ENCODE assay signal across 8 cellular contexts in the genomic region with DNA sequence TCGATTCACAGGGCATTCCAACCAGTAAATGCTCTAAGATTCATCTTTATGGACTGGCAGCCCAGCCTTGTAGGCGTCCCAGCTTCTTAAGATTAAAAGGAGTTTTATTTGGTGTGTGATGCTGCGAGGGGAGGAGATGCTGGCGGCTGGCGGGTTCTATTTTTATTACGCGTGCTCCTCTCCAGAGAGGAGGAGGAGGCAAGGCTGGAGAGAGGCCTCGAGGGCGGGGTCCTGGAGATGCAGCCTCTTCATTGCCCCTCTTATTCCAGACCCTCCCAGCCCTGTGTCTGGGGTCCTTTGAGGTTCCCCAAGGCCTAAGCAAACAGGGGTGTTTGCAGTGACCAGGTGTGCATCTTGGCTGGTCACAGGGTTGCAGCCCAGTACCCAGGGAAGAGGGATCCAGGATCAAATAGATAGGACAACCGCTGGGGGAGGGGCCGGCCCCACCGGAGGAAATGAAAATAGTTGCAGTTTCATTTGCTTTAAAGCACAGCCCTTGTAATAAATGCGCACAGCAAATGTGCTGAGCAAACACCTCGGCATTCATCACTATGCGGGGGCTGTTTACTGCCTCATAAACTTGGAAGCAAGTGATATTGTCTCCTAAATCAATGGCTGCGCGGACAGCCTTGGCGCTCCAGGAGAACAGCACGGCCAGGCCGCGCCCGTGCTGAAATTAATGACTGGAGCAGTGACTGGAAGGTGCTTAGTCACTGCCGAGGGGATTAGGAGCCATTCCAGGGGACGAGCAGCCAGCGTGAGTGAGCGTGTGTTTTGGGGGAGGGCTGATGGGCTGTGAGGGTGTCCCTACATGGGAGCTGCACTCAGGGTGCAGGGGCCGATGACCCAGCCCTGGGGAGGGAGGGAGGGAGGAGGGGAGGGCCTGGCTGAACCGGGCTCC.
DNase-seq lines count a peak whose midpoint lies in the region; ATAC-seq and TF ChIP-seq lines count a peak whose summit lies in the region.

No MANE protein-coding gene starts in this region.

- H3K4me1 Mint-ChIP-seq in nephron, result peaks cover 53% of the 10 kb centered on the region

- H3K4me3 ChIP-seq in coronary artery, result peak overlapping the region; percentile 48

- peak; percentile 54 for DNase-seq in ELF-1 (ENCODE audit: low read depth, low spot score)
- DNase-seq in NCI-H446 treated with DMSO at 0.1 percent for 48 hours (lab: John Stamatoyannopoulos, UW), result peak; percentile 8
- peak; percentile 89 for DNase-seq in coronary artery (ENCODE audit: low spot score)
- no peak for DNase-seq in activated CD4-positive, alpha-beta T cell treated with anti-CD3 and anti-CD28 coated beads, Interleukin-2, amount 50 U/mL, for 4 hours

- H3K4me3 Mint-ChIP-seq in nephron, result peak overlapping the region; percentile 53 to 58 (median 54)

- peaks cover 56% of the 10 kb centered on the region for H3K27me3 Mint-ChIP-seq in nephron (ENCODE audit: low read depth)

- no peaks in the 10 kb centered on the region for H3K36me3 Mint-ChIP-seq in nephron (ENCODE audit: low read depth)

- peak overlapping the region in 2 of 3 experiments; percentile 56 to 77 for H3K27ac Mint-ChIP-seq in nephron

- TF ChIP-seq CTCF in coronary artery (IDR thresholded peaks at IDR 0.05) (no peak), nephron (IDR thresholded peaks at IDR 0.05; ENCODE audit: unreplicated experiment in 3 of 3) (no peak)

- H3K27ac ChIP-seq in coronary artery, result peak overlapping the region; percentile 87 to 93

- peaks cover 6% of the 10 kb centered on the region for H3K9me3 Mint-ChIP-seq in nephron

- ATAC-seq in GM19467 (IDR thresholded peaks at IDR 0.05; ENCODE audit: unreplicated experiment), result no peak
- ATAC-seq in HG03139 (IDR thresholded peaks at IDR 0.05; ENCODE audit: unreplicated experiment), result no peak
- ATAC-seq in GM21619 (IDR thresholded peaks at IDR 0.05; ENCODE audit: unreplicated experiment), result no peak

Comparison
In these comparisons a context has a peak if more than half of its experiments do, and no peak if none do; other contexts are left out.
1. DNase-seq: peak in ELF-1 (single experiment), NCI-H446 treated with DMSO at 0.1 percent for 48 hours (single experiment) and coronary artery (single experiment); none in activated CD4-positive, alpha-beta T cell treated with anti-CD3 and anti-CD28 coated beads, Interleukin-2, amount 50 U/mL, for 4 hours (0 of 2).